ENCODE assay signal across 21 cellular contexts in genomic region chr6:29478740-29479139, GRCh38. TPM values are rescaled to one million over a fixed set of nuclear protein-coding genes. Genes with fewer than 3 reads are reported as not detected.
DNase-seq lines count a peak whose midpoint lies in the region; ATAC-seq, FAIRE-seq and TF ChIP-seq lines count a peak whose summit lies in the region.
"Had no signal": no experiment of that assay in that cellular context is flagged by ENCODE, and none has a peak within 500 bp of the region (broad histone marks: within the 10 kb centered on the region; RNA-seq: fewer than 3 reads in every experiment).

No MANE protein-coding gene starts in this region.

- no peak overlapping the region for H3K4ac ChIP-seq in IMR-90 (ENCODE audit: low read depth, low read length)

- H3K4me2 ChIP-seq in IMR-90 (ENCODE audit: low read depth, low read length) (no peak overlapping the region), K562 (ENCODE audit: insufficient read depth, low read length) (no peak overlapping the region)

- TF ChIP-seq POLR2A in IMR-90 (IDR thresholded peaks at IDR 0.05; ENCODE audit: low read depth, low read length) (no peak), K562 (conservative IDR thresholded peaks at IDR 0.05) (no peak)

- ATAC-seq in IMR-90 (ENCODE audit: low read depth) (no peak), K562 (no peak)
- ATAC-seq: GM12878 had no signal

- H3K27ac ChIP-seq in IMR-90 (ENCODE audit: insufficient read depth, low read length), result no peak overlapping the region
- no peak overlapping the region for H3K27ac ChIP-seq in K562 (ENCODE audit: extremely low read depth, low read depth, low read length)
- H3K27ac ChIP-seq: C4-2B had no signal

- no peak overlapping the region for H2BK15ac ChIP-seq in IMR-90 (ENCODE audit: low read depth, low read length)

- no peaks in the 10 kb centered on the region for H3K79me1 ChIP-seq in IMR-90 (ENCODE audit: low read depth in 1 of 2, low read length in 2 of 2)

- H3K9ac ChIP-seq in IMR-90 (ENCODE audit: low read depth, low read length) (no peak overlapping the region), K562 (ENCODE audit: insufficient read depth in 1 of 2, low read depth in 2 of 2, low read length in 2 of 2) (no peak overlapping the region)

- no peak overlapping the region for H3K18ac ChIP-seq in IMR-90 (ENCODE audit: low read depth, low read length)

- no peak overlapping the region for H3K56ac ChIP-seq in IMR-90 (ENCODE audit: extremely low read depth, insufficient read depth, low read length)

- H3K23ac ChIP-seq in IMR-90 (ENCODE audit: low read depth, low read length), result no peak overlapping the region

- H2AFZ ChIP-seq in IMR-90 (replicated peaks; ENCODE audit: low read length, poor library complexity), result no peak overlapping the region
- H2AFZ ChIP-seq in K562 (ENCODE audit: low read depth, low read length), result no peak overlapping the region

- no peaks in the 10 kb centered on the region for H3K27me3 ChIP-seq in IMR-90 (ENCODE audit: control insufficient read depth, insufficient read depth, low read length)
- peaks cover 0 to 20% of the 10 kb centered on the region in 2 experiments; a peak in 2 of 5 replicates for H3K27me3 ChIP-seq in K562 (ENCODE audit: control insufficient read depth in 2 of 2, insufficient read depth in 2 of 2, low read length in 2 of 2)

- FAIRE-seq in K562 (lab: Jason Lieb, UNC), result no peak
- FAIRE-seq: D721Med, GM12878 had no signal

- TF ChIP-seq EP300 in Ishikawa (IDR thresholded peaks at IDR 0.05; ENCODE audit: borderline replicate concordance), result no peak
- no peak for TF ChIP-seq EP300 in K562 (IDR thresholded peaks at IDR 0.05; ENCODE audit: low read length)

- H3K79me2 ChIP-seq in K562 (ENCODE audit: control insufficient read depth, insufficient read depth, low read length), result no peaks in the 10 kb centered on the region

- CTCF ChIA-PET in IMR-90 (lab: Yijun Ruan, JAX), result no interaction called here
- CTCF ChIA-PET in K562 (lab: Yijun Ruan, JAX; ENCODE audit: low intra/inter-chr PET ratio), result no interaction called here

- peaks cover 20% of the 10 kb centered on the region for H3K9me3 ChIP-seq in IMR-90 (ENCODE audit: control insufficient read depth, insufficient read depth, low read length)
- no peaks in the 10 kb centered on the region for H3K9me3 ChIP-seq in K562 (replicated peaks; ENCODE audit: control insufficient read depth, insufficient read depth, low read depth, low read length)

- H4K8ac ChIP-seq in IMR-90 (ENCODE audit: low read depth in 2 of 2, low read length in 2 of 2), result no peak overlapping the region

- no peak overlapping the region for H2AK9ac ChIP-seq in IMR-90 (replicated peaks; ENCODE audit: low read depth, low read length, poor library complexity)

- WGBS in IMR-90 (ENCODE audit: extremely low coverage in 2 of 2, insufficient read length in 1 of 2), 2 experiments, result no CpG with 5 or more reads among the region's 5 CpGs
- WGBS in K562 (ENCODE audit: insufficient coverage, low coverage, missing lambda C conversion rate), result 22% methylated on average over 5 of the region's 5 CpGs

- H2BK5ac ChIP-seq in IMR-90 (ENCODE audit: low read depth, low read length, poor library complexity, severe bottlenecking), result no peak overlapping the region

- no peaks in the 10 kb centered on the region for H3K36me3 ChIP-seq in IMR-90 (ENCODE audit: control insufficient read depth, insufficient read depth, low read length)
- no peaks in the 10 kb centered on the region for H3K36me3 ChIP-seq in K562 (ENCODE audit: control insufficient read depth, insufficient read depth, low read length)

- DNase-seq in IMR-90 (no peak), K562 (ENCODE audit: extremely low read depth in 1 of 4, low spot score in 3 of 4) (no peak), islet precursor cell (peak; percentile 9), globus pallidus (ENCODE audit: low spot score) (no peak), germinal center (ENCODE audit: low spot score) (no peak)
- DNase-seq: CD4-positive, alpha-beta T cell; CD8-positive, alpha-beta memory T cell; DMS 273 treated with DMSO at 0.1 percent for 48 hours; DMS79; EL; GDM1; GOT3; H7; HCEC 1CT had no signal

- no peak overlapping the region for H3K4me3 ChIP-seq in IMR-90 (ENCODE audit: insufficient read depth, low read depth, low read length)
- H3K4me3 ChIP-seq in K562, result no peak overlapping the region
- H3K4me3 ChIP-seq: GM12878 had no signal

- no peak overlapping the region for H2BK120ac ChIP-seq in IMR-90 (ENCODE audit: low read depth, low read length)

- dilution Hi-C loops in IMR-90 (cut with HindIII; ENCODE audit: low sequenced_read_pairs, unreplicated experiment), result no loop called here

- H4K5ac ChIP-seq in IMR-90 (ENCODE audit: low read depth, low read length), result no peak overlapping the region

- no peak for TF ChIP-seq CTCF in IMR-90 (conservative IDR thresholded peaks at IDR 0.05; ENCODE audit: low read depth, low read length)
- no peak for TF ChIP-seq CTCF in K562 (IDR thresholded peaks at IDR 0.05 in 2 of 3, conservative IDR thresholded peaks at IDR 0.05 in 1 of 3; ENCODE audit: insufficient read depth in 2 of 3, low read depth in 1 of 3, low read length in 3 of 3)

- no peak overlapping the region for H4K91ac ChIP-seq in IMR-90 (ENCODE audit: insufficient read depth, low read depth, low read length)

- BruUV-seq in IMR-90 (replicated peaks; lab: Mats Ljungman, UMichigan) (no TSS peak), K562 (replicated peaks; lab: Mats Ljungman, UMichigan) (no TSS peak)

- H3K14ac ChIP-seq in IMR-90 (replicated peaks; ENCODE audit: low read depth, low read length), result no peak overlapping the region

- H3K4me1 ChIP-seq in IMR-90 (ENCODE audit: control insufficient read depth, insufficient read depth, low read length) (no peaks in the 10 kb centered on the region), K562 (replicated peaks in 1 of 2; ENCODE audit: control insufficient read depth in 2 of 2, insufficient read depth in 2 of 2, low read length in 2 of 2) (no peaks in the 10 kb centered on the region; a peak in 3 of 5 replicates)

- intact Hi-C loops in IMR-90 (cut with micrococcal nuclease) (no loop called here), K562 (cut with micrococcal nuclease) (no loop called here)

- TF ChIP-seq RAD21 in IMR-90 (IDR thresholded peaks at IDR 0.05; ENCODE audit: low read length) (no peak), Ishikawa (IDR thresholded peaks at IDR 0.05; ENCODE audit: low read depth) (no peak), K562 (CRISPR knock-in tag; conservative IDR thresholded peaks at IDR 0.05 in 1 of 2, IDR thresholded peaks at IDR 0.05 in 1 of 2) (no peak)

- no peak overlapping the region for H2BK20ac ChIP-seq in IMR-90 (ENCODE audit: low read depth, low read length)

- POLR2A ChIA-PET in IMR-90 (lab: Charles Lee; ENCODE audit: unreplicated experiment), result no interaction called here
- POLR2A ChIA-PET in K562 (lab: Yijun Ruan, JAX), result interaction anchor here (1.3 kb wide), 1 partner anchor 11 kb away, joined by 3 read pairs; no protein-coding TSS in a partner anchor

- H4K20me1 ChIP-seq in IMR-90 (ENCODE audit: insufficient read depth, low read length) (no peaks in the 10 kb centered on the region), K562 (replicated peaks; ENCODE audit: control insufficient read depth, insufficient read depth, low read length) (no peaks in the 10 kb centered on the region)

- H3K9me1 ChIP-seq in IMR-90 (ENCODE audit: insufficient read depth, low read length), result no peaks in the 10 kb centered on the region
- H3K9me1 ChIP-seq in K562 (ENCODE audit: control insufficient read depth, insufficient read depth, low read length), result no peaks in the 10 kb centered on the region

- in situ Hi-C loops in IMR-90 (cut with MboI; ENCODE audit: low sequenced_read_pairs) (no loop called here), K562 (cut with MboI) (no loop called here)

- no peak overlapping the region for H2AK5ac ChIP-seq in IMR-90 (ENCODE audit: low read depth, low read length)

RNA-seq across cellular contexts. Expression of gene MAS1L, which starts 9.0 kb away (rescaled TPM):
- total RNA-seq in IMR-90 (2012; rRNA removed), result not detected in 2 replicates
- polyA plus RNA-seq in IMR-90 (2012; rRNA removed), result not detected in 2 replicates
- polyA plus RNA-seq in IMR-90 (2012; cell fraction: cytosol; rRNA removed), result not detected in 2 replicates
- polyA plus RNA-seq in IMR-90 (2012; cell fraction: nucleus; rRNA removed; ENCODE audit: low replicate concordance), result not detected in 2 replicates
- total RNA-seq in K562 (2011; cell fraction: chromatin; rRNA removed; ENCODE audit: low replicate concordance), result not detected in 2 replicates
- not detected in 2 replicates for total RNA-seq in K562 (2011; cell fraction: nucleolus; rRNA removed)
- not detected in 2 replicates for total RNA-seq in K562 (2011; cell fraction: nucleoplasm; rRNA removed)
- not detected in 2 replicates for total RNA-seq in K562 (2014; rRNA removed)
- not detected in 2 replicates for total RNA-seq in K562 (2014; rRNA removed; fragmentation: Illumina TruSeq; extraction: Trizol)
- not detected in 2 replicates for total RNA-seq in K562 (2015; rRNA removed; fragmentation: Illumina TruSeq; extraction: Trizol)
- total RNA-seq in K562 (2021), result not detected in 2 replicates
- not detected in 2 replicates for polyA plus RNA-seq in K562 (2011; rRNA removed)
- polyA plus RNA-seq in K562 (2011; cell fraction: cytosol; rRNA removed), result not detected in 2 replicates
- not detected in 2 replicates for polyA plus RNA-seq in K562 (2011; cell fraction: nucleus; rRNA removed)
- 0.09 and 0.10 TPM in 2 replicates for polyA plus RNA-seq in K562 (2012)
- not detected in 2 replicates for polyA plus RNA-seq in K562 (2014; fragmentation: Illumina TruSeq; extraction: Trizol)
- not detected for polyA plus RNA-seq in K562 (2014; fragmentation: Nextera tagmentation; extraction: Ambion mirVana)
- not detected in 2 replicates for polyA plus RNA-seq in K562 (2014; rRNA removed)
- polyA minus RNA-seq in K562 (2011; rRNA and poly(A)+ RNA removed), result not detected in 2 replicates
- polyA minus RNA-seq in K562 (2011; cell fraction: cytosol; rRNA and poly(A)+ RNA removed), result not detected in 2 replicates
- not detected in 2 replicates for polyA minus RNA-seq in K562 (2011; cell fraction: nucleus; rRNA and poly(A)+ RNA removed)
- total RNA-seq: A172; A673; CD4-positive, alpha-beta T cell; CD8-positive, alpha-beta memory T cell; GM12878; H7 had no signal
- polyA plus RNA-seq: BJ; CD8-positive, alpha-beta memory T cell; GM12878 had no signal

RNA-seq across cellular contexts. Expression of gene OR2H1, which starts 21.8 kb away (rescaled TPM):
- not detected in 2 replicates for total RNA-seq in IMR-90 (2012; rRNA removed)
- not detected in 2 replicates for polyA plus RNA-seq in IMR-90 (2012; rRNA removed)
- not detected in 2 replicates for polyA plus RNA-seq in IMR-90 (2012; cell fraction: cytosol; rRNA removed)
- polyA plus RNA-seq in IMR-90 (2012; cell fraction: nucleus; rRNA removed; ENCODE audit: low replicate concordance), result not detected in 2 replicates
- total RNA-seq in K562 (2011; cell fraction: chromatin; rRNA removed; ENCODE audit: low replicate concordance), result not detected in 2 replicates
- not detected in 2 replicates for total RNA-seq in K562 (2011; cell fraction: nucleolus; rRNA removed)
- total RNA-seq in K562 (2011; cell fraction: nucleoplasm; rRNA removed), result not detected in 2 replicates
- not detected in 2 replicates for total RNA-seq in K562 (2014; rRNA removed)
- total RNA-seq in K562 (2014; rRNA removed; fragmentation: Illumina TruSeq; extraction: Trizol), result not detected in 2 replicates
- total RNA-seq in K562 (2015; rRNA removed; fragmentation: Illumina TruSeq; extraction: Trizol), result not detected in 2 replicates
- not detected in 2 replicates for total RNA-seq in K562 (2021)
- polyA plus RNA-seq in K562 (2011; rRNA removed), result not detected in 2 replicates
- polyA plus RNA-seq in K562 (2011; cell fraction: cytosol; rRNA removed), result not detected in 2 replicates
- polyA plus RNA-seq in K562 (2011; cell fraction: nucleus; rRNA removed), result 0.10 and 0.20 TPM in 2 replicates
- not detected in 2 replicates for polyA plus RNA-seq in K562 (2012)
- not detected in 2 replicates for polyA plus RNA-seq in K562 (2014; fragmentation: Illumina TruSeq; extraction: Trizol)
- not detected for polyA plus RNA-seq in K562 (2014; fragmentation: Nextera tagmentation; extraction: Ambion mirVana)
- polyA plus RNA-seq in K562 (2014; rRNA removed), result not detected in 2 replicates
- not detected in 2 replicates for polyA minus RNA-seq in K562 (2011; rRNA and poly(A)+ RNA removed)
- not detected in 2 replicates for polyA minus RNA-seq in K562 (2011; cell fraction: cytosol; rRNA and poly(A)+ RNA removed)
- not detected in 2 replicates for polyA minus RNA-seq in K562 (2011; cell fraction: nucleus; rRNA and poly(A)+ RNA removed)
- total RNA-seq: A172; A673; CD4-positive, alpha-beta T cell; CD8-positive, alpha-beta memory T cell; GM12878; H7 had no signal
- polyA plus RNA-seq: BJ; CD8-positive, alpha-beta memory T cell; GM12878 had no signal

RNA-seq across cellular contexts. Expression of gene OR11A1, which starts 21.9 kb away (rescaled TPM):
- total RNA-seq in IMR-90 (2012; rRNA removed), result not detected in 2 replicates
- not detected in 2 replicates for polyA plus RNA-seq in IMR-90 (2012; rRNA removed)
- not detected in 2 replicates for polyA plus RNA-seq in IMR-90 (2012; cell fraction: cytosol; rRNA removed)
- not detected in 2 replicates for polyA plus RNA-seq in IMR-90 (2012; cell fraction: nucleus; rRNA removed; ENCODE audit: low replicate concordance)
- total RNA-seq in K562 (2011; cell fraction: chromatin; rRNA removed; ENCODE audit: low replicate concordance), result not detected in 2 replicates
- total RNA-seq in K562 (2011; cell fraction: nucleolus; rRNA removed), result not detected in 2 replicates
- not detected in 2 replicates for total RNA-seq in K562 (2011; cell fraction: nucleoplasm; rRNA removed)
- total RNA-seq in K562 (2014; rRNA removed), result not detected in 2 replicates
- total RNA-seq in K562 (2014; rRNA removed; fragmentation: Illumina TruSeq; extraction: Trizol), result not detected in 2 replicates
- total RNA-seq in K562 (2015; rRNA removed; fragmentation: Illumina TruSeq; extraction: Trizol), result not detected in 2 replicates
- not detected in 2 replicates for total RNA-seq in K562 (2021)
- not detected in 2 replicates for polyA plus RNA-seq in K562 (2011; rRNA removed)
- polyA plus RNA-seq in K562 (2011; cell fraction: cytosol; rRNA removed), result not detected in 2 replicates
- not detected in 2 replicates for polyA plus RNA-seq in K562 (2011; cell fraction: nucleus; rRNA removed)
- not detected in 2 replicates for polyA plus RNA-seq in K562 (2012)
- polyA plus RNA-seq in K562 (2014; fragmentation: Illumina TruSeq; extraction: Trizol), result not detected in 2 replicates
- polyA plus RNA-seq in K562 (2014; fragmentation: Nextera tagmentation; extraction: Ambion mirVana), result not detected
- polyA plus RNA-seq in K562 (2014; rRNA removed), result not detected in 2 replicates
- not detected in 2 replicates for polyA minus RNA-seq in K562 (2011; rRNA and poly(A)+ RNA removed)
- not detected in 2 replicates for polyA minus RNA-seq in K562 (2011; cell fraction: cytosol; rRNA and poly(A)+ RNA removed)
- polyA minus RNA-seq in K562 (2011; cell fraction: nucleus; rRNA and poly(A)+ RNA removed), result not detected in 2 replicates
- total RNA-seq: A172; A673; CD4-positive, alpha-beta T cell; CD8-positive, alpha-beta memory T cell; GM12878; H7 had no signal
- polyA plus RNA-seq: BJ; CD8-positive, alpha-beta memory T cell; GM12878 had no signal

RNA-seq across cellular contexts. Expression of gene OR10C1, which starts 39.6 kb away (rescaled TPM):
- total RNA-seq in IMR-90 (2012; rRNA removed), result not detected in 2 replicates
- not detected in 2 replicates for polyA plus RNA-seq in IMR-90 (2012; rRNA removed)
- not detected in 2 replicates for polyA plus RNA-seq in IMR-90 (2012; cell fraction: cytosol; rRNA removed)
- not detected in 2 replicates for polyA plus RNA-seq in IMR-90 (2012; cell fraction: nucleus; rRNA removed; ENCODE audit: low replicate concordance)
- total RNA-seq in K562 (2011; cell fraction: chromatin; rRNA removed; ENCODE audit: low replicate concordance), result not detected in 2 replicates
- not detected in 2 replicates for total RNA-seq in K562 (2011; cell fraction: nucleolus; rRNA removed)
- total RNA-seq in K562 (2011; cell fraction: nucleoplasm; rRNA removed), result not detected in 2 replicates
- not detected in 2 replicates for total RNA-seq in K562 (2014; rRNA removed)
- total RNA-seq in K562 (2014; rRNA removed; fragmentation: Illumina TruSeq; extraction: Trizol), result not detected in 2 replicates
- total RNA-seq in K562 (2015; rRNA removed; fragmentation: Illumina TruSeq; extraction: Trizol), result not detected in 2 replicates
- total RNA-seq in K562 (2021), result not detected in 2 replicates
- polyA plus RNA-seq in K562 (2011; rRNA removed), result not detected in 2 replicates
- not detected in 2 replicates for polyA plus RNA-seq in K562 (2011; cell fraction: cytosol; rRNA removed)
- polyA plus RNA-seq in K562 (2011; cell fraction: nucleus; rRNA removed), result not detected in 2 replicates
- polyA plus RNA-seq in K562 (2012), result not detected in 2 replicates
- polyA plus RNA-seq in K562 (2014; fragmentation: Illumina TruSeq; extraction: Trizol), result not detected in 2 replicates
- not detected for polyA plus RNA-seq in K562 (2014; fragmentation: Nextera tagmentation; extraction: Ambion mirVana)
- polyA plus RNA-seq in K562 (2014; rRNA removed), result not detected in 2 replicates
- polyA minus RNA-seq in K562 (2011; rRNA and poly(A)+ RNA removed), result 0.28 TPM in 1 of 2 replicates, not detected in the other
- not detected in 2 replicates for polyA minus RNA-seq in K562 (2011; cell fraction: cytosol; rRNA and poly(A)+ RNA removed)
- not detected in 2 replicates for polyA minus RNA-seq in K562 (2011; cell fraction: nucleus; rRNA and poly(A)+ RNA removed)
- total RNA-seq: A172; A673; CD4-positive, alpha-beta T cell; CD8-positive, alpha-beta memory T cell; GM12878; H7 had no signal
- polyA plus RNA-seq: BJ; CD8-positive, alpha-beta memory T cell; GM12878 had no signal
